Comparison of ENCODE assay signal across 2 cellular contexts in the genomic region with DNA sequence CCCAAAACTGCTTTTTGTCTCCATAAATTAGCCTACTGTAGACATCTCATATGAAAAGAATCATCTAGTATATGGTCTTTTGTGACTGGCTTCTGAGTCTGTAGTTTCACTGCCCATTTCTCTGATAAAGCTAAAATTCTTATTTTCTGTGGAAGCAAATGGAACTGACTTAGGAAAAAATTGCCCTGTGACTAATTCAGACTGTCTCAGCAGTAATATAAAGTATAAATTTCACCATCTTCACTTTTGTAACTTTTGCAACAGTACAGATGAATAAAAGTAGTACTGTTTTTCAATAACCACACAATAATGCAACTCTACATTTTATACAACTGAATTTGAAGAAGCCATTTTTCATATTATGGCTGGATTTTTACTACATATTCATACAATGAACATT.
TF ChIP-seq lines count a peak whose summit lies in the region.

No MANE protein-coding gene starts in this region.

TF ChIP-seq in HEK293, 187 proteins besides CTCF, POLR2A, EP300 and RAD21:
- TF ChIP-seq, protein P1, sequence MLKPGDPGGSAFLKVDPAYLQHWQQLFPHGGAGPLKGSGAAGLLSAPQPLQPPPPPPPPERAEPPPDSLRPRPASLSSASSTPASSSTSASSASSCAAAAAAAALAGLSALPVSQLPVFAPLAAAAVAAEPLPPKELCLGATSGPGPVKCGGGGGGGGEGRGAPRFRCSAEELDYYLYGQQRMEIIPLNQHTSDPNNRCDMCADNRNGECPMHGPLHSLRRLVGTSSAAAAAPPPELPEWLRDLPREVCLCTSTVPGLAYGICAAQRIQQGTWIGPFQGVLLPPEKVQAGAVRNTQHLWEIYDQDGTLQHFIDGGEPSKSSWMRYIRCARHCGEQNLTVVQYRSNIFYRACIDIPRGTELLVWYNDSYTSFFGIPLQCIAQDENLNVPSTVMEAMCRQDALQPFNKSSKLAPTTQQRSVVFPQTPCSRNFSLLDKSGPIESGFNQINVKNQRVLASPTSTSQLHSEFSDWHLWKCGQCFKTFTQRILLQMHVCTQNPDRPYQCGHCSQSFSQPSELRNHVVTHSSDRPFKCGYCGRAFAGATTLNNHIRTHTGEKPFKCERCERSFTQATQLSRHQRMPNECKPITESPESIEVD (tag by site-specific recombination; IDR thresholded peaks at IDR 0.05): 0 out of 2 replicates have a peak, but pooled peaks have one; percentile 10
- TF ChIP-seq GLI2 (tag by site-specific recombination; IDR thresholded peaks at IDR 0.05; ENCODE audit: borderline replicate concordance, low read depth): no peak

TF ChIP-seq in WTC11, 78 proteins besides CTCF, POLR2A, EP300 and RAD21 (continued from another document):
- TF ChIP-seq, protein P2, sequence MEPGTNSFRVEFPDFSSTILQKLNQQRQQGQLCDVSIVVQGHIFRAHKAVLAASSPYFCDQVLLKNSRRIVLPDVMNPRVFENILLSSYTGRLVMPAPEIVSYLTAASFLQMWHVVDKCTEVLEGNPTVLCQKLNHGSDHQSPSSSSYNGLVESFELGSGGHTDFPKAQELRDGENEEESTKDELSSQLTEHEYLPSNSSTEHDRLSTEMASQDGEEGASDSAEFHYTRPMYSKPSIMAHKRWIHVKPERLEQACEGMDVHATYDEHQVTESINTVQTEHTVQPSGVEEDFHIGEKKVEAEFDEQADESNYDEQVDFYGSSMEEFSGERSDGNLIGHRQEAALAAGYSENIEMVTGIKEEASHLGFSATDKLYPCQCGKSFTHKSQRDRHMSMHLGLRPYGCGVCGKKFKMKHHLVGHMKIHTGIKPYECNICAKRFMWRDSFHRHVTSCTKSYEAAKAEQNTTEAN (CRISPR knock-in tag; IDR thresholded peaks at IDR 0.05): no peak
